In the genomic region with DNA sequence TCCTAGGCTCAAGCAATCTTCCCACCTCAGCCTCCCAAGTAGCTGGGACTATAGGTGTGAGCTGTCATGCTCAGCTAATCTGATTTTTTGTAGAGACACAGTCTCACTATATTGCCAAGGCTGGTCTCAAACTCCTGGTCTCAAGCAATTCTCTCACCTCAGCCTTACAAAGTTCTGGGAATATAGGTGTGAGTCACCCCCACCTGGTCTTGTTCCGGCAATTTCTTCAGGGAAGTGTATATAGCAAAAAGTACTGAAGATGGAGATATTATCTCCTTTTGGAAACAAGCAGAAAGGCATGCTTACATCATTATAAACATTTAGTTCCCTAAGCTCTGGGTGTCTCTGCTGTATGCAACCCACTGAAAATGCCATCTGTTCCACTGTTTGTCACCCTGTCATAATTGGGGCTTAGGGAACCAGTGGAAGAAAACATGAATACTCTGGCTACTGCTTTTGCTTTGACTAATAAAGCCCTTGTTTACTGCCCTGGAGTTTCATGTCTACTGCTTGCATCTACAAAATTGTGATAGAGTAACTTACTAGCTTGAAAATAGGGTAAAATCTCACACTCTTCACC, we compare ENCODE assay signal across 17 cellular contexts.
"Had no signal": no experiment of that assay in that cellular context is flagged by ENCODE, and none has a peak within 500 bp of the region (broad histone marks: within the 10 kb centered on the region; RNA-seq: fewer than 3 reads in every experiment).

No MANE protein-coding gene starts in this region.

- H3K4me1 Mint-ChIP-seq: activated naive CD4-positive, alpha-beta T cell treated with anti-CD3 and anti-CD28 coated beads, Interleukin-2, amount 50 U/mL, for 24 hours had no signal

- H3K4me3 ChIP-seq: ascending aorta, breast epithelium, coronary artery, gastrocnemius medialis, left lung, psoas muscle, suprapubic skin, transverse colon had no signal

- H3K27ac ChIP-seq: ascending aorta, breast epithelium, coronary artery, gastrocnemius medialis, left lung, psoas muscle, suprapubic skin, transverse colon had no signal

- H3K9me3 Mint-ChIP-seq: neural crest cell; stimulated activated naive CD8-positive, alpha-beta T cell treated with anti-CD3 and anti-CD28 coated beads, Interleukin-15, Interleukin-2, amounts not matched to agents 100 ng/mL and 50 ng/mL, for 24 hours had no signal

- ATAC-seq: gastrocnemius medialis, left lung, psoas muscle, right cardiac atrium had no signal

- H3K4me3 Mint-ChIP-seq: activated naive CD4-positive, alpha-beta T cell treated with anti-CD3 and anti-CD28 coated beads, Interleukin-2, amount 50 U/mL, for 24 hours; neural crest cell; stimulated activated naive CD8-positive, alpha-beta T cell treated with anti-CD3 and anti-CD28 coated beads, Interleukin-15, Interleukin-2, amounts not matched to agents 100 ng/mL and 50 ng/mL, for 24 hours had no signal

- H3K27ac Mint-ChIP-seq: activated naive CD4-positive, alpha-beta T cell treated with anti-CD3 and anti-CD28 coated beads, Interleukin-2, amount 50 U/mL, for 24 hours; stimulated activated naive CD8-positive, alpha-beta T cell treated with anti-CD3 and anti-CD28 coated beads, Interleukin-15, Interleukin-2, amounts not matched to agents 100 ng/mL and 50 ng/mL, for 24 hours had no signal

- DNase-seq: activated CD4-positive, CD25-positive, alpha-beta regulatory T cell treated with anti-CD3 and anti-CD28 coated beads, Interleukin-2, amount 50 U/mL, for 72 hours; activated gamma-delta T cell; gastrocnemius medialis; head of caudate nucleus; kidney; left lung; psoas muscle; right cardiac atrium; stimulated activated CD4-positive, alpha-beta T cell treated with anti-CD3 and anti-CD28 coated beads, Interleukin-2, amount 100 ng/mL, for 24 hours; transverse colon had no signal

- H3K36me3 ChIP-seq: ascending aorta, breast epithelium, gastrocnemius medialis, left lung, suprapubic skin, transverse colon had no signal

- H3K36me3 Mint-ChIP-seq: activated naive CD4-positive, alpha-beta T cell treated with anti-CD3 and anti-CD28 coated beads, Interleukin-2, amount 50 U/mL, for 24 hours had no signal

- H3K4me1 ChIP-seq: ascending aorta, breast epithelium, gastrocnemius medialis, left lung, psoas muscle, suprapubic skin, transverse colon had no signal

- H3K9me3 ChIP-seq: ascending aorta, breast epithelium, gastrocnemius medialis, left lung, psoas muscle, suprapubic skin, transverse colon had no signal

- H3K27me3 ChIP-seq: ascending aorta, breast epithelium, gastrocnemius medialis, left lung, suprapubic skin, transverse colon had no signal
